20 cellular contexts compared by ENCODE assay signal in genomic region chr6:133108377-133108776, GRCh38.
DNase-seq lines count a peak whose midpoint lies in the region; TF ChIP-seq lines count a peak whose summit lies in the region.
"Had no signal": no experiment of that assay in that cellular context is flagged by ENCODE, and none has a peak within 500 bp of the region (broad histone marks: within the 10 kb centered on the region; RNA-seq: fewer than 3 reads in every experiment).

No MANE protein-coding gene starts in this region.

- H3K27me3 Mint-ChIP-seq in type B pancreatic cell (peaks cover 6% of the 10 kb centered on the region), endodermal cell (ENCODE audit: insufficient read depth) (no peaks in the 10 kb centered on the region)

- no peaks in the 10 kb centered on the region for H3K27me3 ChIP-seq in endodermal cell (ENCODE audit: control insufficient read depth, insufficient read depth, low read length, poor library complexity, severe bottlenecking)
- H3K27me3 ChIP-seq: BLaER1 treated with 17β-estradiol and CSF1 and Interleukin-3, amounts not matched to agents 10 nM and 100 nM; SJSA1 had no signal

- TF ChIP-seq CTCF in choroid plexus epithelial cell (conservative IDR thresholded peaks at IDR 0.05; ENCODE audit: low read depth, low read length) (no peak), type B pancreatic cell (conservative IDR thresholded peaks at IDR 0.05) (no peak), endodermal cell (conservative IDR thresholded peaks at IDR 0.05) (no peak)

- H3K4me1 Mint-ChIP-seq in type B pancreatic cell (ENCODE audit: unreplicated experiment): peaks cover 24% of the 10 kb centered on the region
- H3K4me1 Mint-ChIP-seq in endodermal cell: peaks cover 3% of the 10 kb centered on the region
- H3K4me1 Mint-ChIP-seq: CD4-positive, alpha-beta memory T cell had no signal

- H3K36me3 ChIP-seq in SK-N-MC (ENCODE audit: insufficient read depth, low read length) (no peaks in the 10 kb centered on the region), endodermal cell (ENCODE audit: control insufficient read depth, insufficient read depth, low read length) (no peaks in the 10 kb centered on the region)
- H3K36me3 ChIP-seq: BLaER1 treated with 17β-estradiol and CSF1 and Interleukin-3, amounts not matched to agents 10 nM and 100 nM; SJSA1 had no signal

- H3K9me3 Mint-ChIP-seq in type B pancreatic cell (peaks cover 5% of the 10 kb centered on the region), endodermal cell (no peaks in the 10 kb centered on the region)

- H3K4me3 Mint-ChIP-seq in type B pancreatic cell (peak overlapping the region; percentile 41), endodermal cell (no peak overlapping the region)
- H3K4me3 Mint-ChIP-seq: CD4-positive, alpha-beta memory T cell had no signal

- H3K9me3 ChIP-seq in SK-N-MC (ENCODE audit: low read depth, low read length): no peaks in the 10 kb centered on the region
- no peaks in the 10 kb centered on the region for H3K9me3 ChIP-seq in endodermal cell (ENCODE audit: control insufficient read depth, low read length)
- H3K9me3 ChIP-seq: BLaER1 treated with 17β-estradiol and CSF1 and Interleukin-3, amounts not matched to agents 10 nM and 100 nM; SJSA1 had no signal

- H3K4me3 ChIP-seq in SK-N-MC: peak overlapping the region; percentile 60
- H3K4me3 ChIP-seq in choroid plexus epithelial cell (ENCODE audit: low read depth, low read length): no peak overlapping the region
- no peak overlapping the region for H3K4me3 ChIP-seq in endodermal cell (ENCODE audit: low read length)
- H3K4me3 ChIP-seq: BLaER1 treated with 17β-estradiol and CSF1 and Interleukin-3, amounts not matched to agents 10 nM and 100 nM; GM12878; SJSA1 had no signal

- no peak overlapping the region for H3K27ac Mint-ChIP-seq in type B pancreatic cell
- no peak overlapping the region for H3K27ac Mint-ChIP-seq in endodermal cell
- H3K27ac Mint-ChIP-seq: CD4-positive, alpha-beta memory T cell had no signal

- no peaks in the 10 kb centered on the region for H3K4me1 ChIP-seq in endodermal cell (ENCODE audit: control insufficient read depth, insufficient read depth, low read length)
- H3K4me1 ChIP-seq: BLaER1 treated with 17β-estradiol and CSF1 and Interleukin-3, amounts not matched to agents 10 nM and 100 nM; SJSA1 had no signal

- H3K9ac ChIP-seq in SK-N-MC (ENCODE audit: insufficient read length): peak overlapping the region; percentile 60
- H3K9ac ChIP-seq in endodermal cell (ENCODE audit: extremely low read depth, low read length, poor library complexity, severe bottlenecking): no peak overlapping the region
- H3K9ac ChIP-seq: BLaER1 treated with 17β-estradiol and CSF1 and Interleukin-3, amounts not matched to agents 10 nM and 100 nM; KMS-11 had no signal

- H3K27ac ChIP-seq in SK-N-MC: peak overlapping the region; percentile 91
- no peak overlapping the region for H3K27ac ChIP-seq in endodermal cell (ENCODE audit: low read depth, low read length)
- H3K27ac ChIP-seq: BLaER1 treated with 17β-estradiol and CSF1 and Interleukin-3, amounts not matched to agents 10 nM and 100 nM; KMS-11; SJSA1 had no signal

- DNase-seq in SK-N-MC (ENCODE audit: low read depth, low spot score) (peak; percentile 89), choroid plexus epithelial cell (ENCODE audit: low read depth) (peak; percentile 34), iris pigment epithelial cell (ENCODE audit: low read depth) (peak; percentile 7), type B pancreatic cell (ENCODE audit: extremely low spot score, unreplicated experiment) (no peak), endodermal cell (no peak), NCI-H1048 (lab: John Stamatoyannopoulos, UW) (no peak)
- DNase-seq in stimulated activated CD4-positive, alpha-beta T cell treated with anti-CD3 and anti-CD28 coated beads, Interleukin-1b, Interleukin-23, amount 100 ng/mL, for 48 hours: no peak
- DNase-seq: ACHN; CD4-positive, alpha-beta memory T cell; DND-41; HCEC 1CT; NCI-H1105; NCI-H146; NCI-H2029 treated with DMSO at 0.1 percent for 48 hours; NCI-H524 treated with DMSO at 0.1 percent for 48 hours; OCI-M1 had no signal

- no peaks in the 10 kb centered on the region for H3K36me3 Mint-ChIP-seq in type B pancreatic cell
- H3K36me3 Mint-ChIP-seq in endodermal cell (ENCODE audit: low read depth): no peaks in the 10 kb centered on the region
- H3K36me3 Mint-ChIP-seq: CD4-positive, alpha-beta memory T cell had no signal

- 92 to 100% methylated on average over 1 to 2 of the region's 2 CpGs for WGBS in endodermal cell (ENCODE audit: insufficient coverage in 1 of 2, insufficient read length in 1 of 2), 2 experiments

Comparison
In these comparisons a context has a peak if more than half of its experiments do, and no peak if none do; other contexts are left out.
1. DNase-seq: peak in SK-N-MC (single experiment), choroid plexus epithelial cell (single experiment) and iris pigment epithelial cell (single experiment); none in type B pancreatic cell (single experiment), endodermal cell (single experiment), NCI-H1048 (single experiment) and stimulated activated CD4-positive, alpha-beta T cell treated with anti-CD3 and anti-CD28 coated beads, Interleukin-1b, Interleukin-23, amount 100 ng/mL, for 48 hours (single experiment).